Comparison of ENCODE assay signal across 14 cellular contexts in the genomic region with DNA sequence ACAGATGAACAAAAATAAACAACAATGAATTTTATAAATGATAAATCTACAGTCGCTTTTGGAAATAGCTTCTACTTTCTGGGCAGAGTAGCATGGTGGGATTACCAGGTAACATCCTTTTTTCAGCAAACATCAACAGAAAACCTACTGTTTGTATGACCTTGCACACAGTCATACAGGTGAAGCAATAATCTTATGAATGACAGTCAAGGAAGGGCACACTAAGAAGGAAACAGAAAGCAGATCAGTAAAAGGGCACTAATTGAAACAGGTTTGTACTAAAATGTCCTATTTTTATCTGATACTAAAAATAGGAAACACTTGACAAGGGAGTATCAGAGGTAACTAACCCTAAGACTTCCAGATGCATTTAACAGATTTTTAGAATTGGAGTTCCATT.
DNase-seq lines count a peak whose midpoint lies in the region; ATAC-seq, FAIRE-seq and TF ChIP-seq lines count a peak whose summit lies in the region.
"Had no signal": no experiment of that assay in that cellular context is flagged by ENCODE, and none has a peak within 500 bp of the region (broad histone marks: within the 10 kb centered on the region; RNA-seq: fewer than 3 reads in every experiment).

No MANE protein-coding gene starts in this region.

- no peaks in the 10 kb centered on the region for H3K9me3 Mint-ChIP-seq in activated CD8-positive, alpha-beta memory T cell treated with anti-CD3 and anti-CD28 coated beads, Interleukin-2, amount 10 ng/mL, durations not matched to agents 7 days and 5 days (ENCODE audit: low read depth)
- H3K9me3 Mint-ChIP-seq: activated CD4-positive, alpha-beta T cell treated with anti-CD3 and anti-CD28 coated beads, Interleukin-2, amount 10 ng/mL, durations not matched to agents 7 days and 5 days had no signal

- no peak overlapping the region for H3K4me2 ChIP-seq in GM23248 (ENCODE audit: unreplicated experiment)
- peak overlapping the region; percentile 71 for H3K4me2 ChIP-seq in MM.1S (ENCODE audit: low read depth, low read length)

- H3F3A ChIP-seq in GM23248 (ENCODE audit: insufficient read depth) (no peaks in the 10 kb centered on the region), MM.1S (ENCODE audit: insufficient read depth, low read length) (peaks cover 7% of the 10 kb centered on the region)

- H3K27me3 ChIP-seq in GM23248 (replicated peaks; ENCODE audit: insufficient read depth) = no peaks in the 10 kb centered on the region
- no peaks in the 10 kb centered on the region for H3K27me3 ChIP-seq in MM.1S (replicated peaks; ENCODE audit: insufficient read depth, low read length)
- H3K27me3 ChIP-seq in small intestine (ENCODE audit: control insufficient read depth in 2 of 2, insufficient read depth in 2 of 2, low read length in 2 of 2) = no peaks in the 10 kb centered on the region

- FAIRE-seq in small intestine (lab: Jason Lieb, UNC) = no peak
- FAIRE-seq: keratinocyte had no signal

- H2AFZ ChIP-seq in GM23248 (peak overlapping the region; percentile 62), MM.1S (ENCODE audit: low read length) (peak overlapping the region; percentile 22)

- H3K4me1 ChIP-seq in GM23248 (ENCODE audit: insufficient read depth) (peaks cover 9% of the 10 kb centered on the region), MM.1S (ENCODE audit: low read length) (peaks cover 19% of the 10 kb centered on the region), small intestine (ENCODE audit: control insufficient read depth in 2 of 2, insufficient read depth in 1 of 2, low read depth in 1 of 2, low read length in 1 of 2) (no peaks in the 10 kb centered on the region)

- H3K79me2 ChIP-seq in GM23248 (ENCODE audit: insufficient read depth) (no peaks in the 10 kb centered on the region), MM.1S (ENCODE audit: low read length) (no peaks in the 10 kb centered on the region)

- H3K27me3 Mint-ChIP-seq in activated CD8-positive, alpha-beta memory T cell treated with anti-CD3 and anti-CD28 coated beads, Interleukin-2, amount 10 ng/mL, durations not matched to agents 7 days and 5 days = no peaks in the 10 kb centered on the region

- H3K9ac ChIP-seq in GM23248 (no peak overlapping the region), MM.1S (ENCODE audit: low read length) (peak overlapping the region; percentile 29; the same call in 1 of the 2 replicates)

- CTCF ChIA-PET in activated CD8-positive, alpha-beta memory T cell treated with anti-CD3 and anti-CD28 coated beads, Interleukin-2, amount 10 ng/mL, durations not matched to agents 7 days and 5 days (lab: Charles Lee) = interaction anchor here (1.0 to 3.5 kb wide), 6 partner anchors 9 to 120 kb away, joined by 3 to 22 read pairs (median 4); no protein-coding TSS in a partner anchor
- CTCF ChIA-PET in GM10248 (lab: Yijun Ruan, JAX) = no interaction called here

- POLR2A ChIA-PET in GM10248 (lab: Yijun Ruan, JAX) = no interaction called here

- no peaks in the 10 kb centered on the region for H3K9me2 ChIP-seq in GM23248 (ENCODE audit: insufficient read depth)
- no peaks in the 10 kb centered on the region for H3K9me2 ChIP-seq in MM.1S (replicated peaks; ENCODE audit: insufficient read depth, low read length)

- H3K27ac Mint-ChIP-seq in activated CD8-positive, alpha-beta memory T cell treated with anti-CD3 and anti-CD28 coated beads, Interleukin-2, amount 10 ng/mL, durations not matched to agents 7 days and 5 days = peak overlapping the region; percentile 68
- H3K27ac Mint-ChIP-seq: activated CD4-positive, alpha-beta T cell treated with anti-CD3 and anti-CD28 coated beads, Interleukin-2, amount 10 ng/mL, durations not matched to agents 7 days and 5 days; endodermal cell had no signal

- no peak for TF ChIP-seq CTCF in MM.1S (IDR thresholded peaks at IDR 0.05; ENCODE audit: low read length)
- TF ChIP-seq CTCF in GM10248 (IDR thresholded peaks at IDR 0.05; ENCODE audit: control extremely low read depth, extremely low read depth, low read depth, missing control alignments) = no peak

- in situ Hi-C loops in GM23248 (cut with MboI) = no loop called here

- H4K20me1 ChIP-seq in GM23248 (ENCODE audit: insufficient read depth) (no peaks in the 10 kb centered on the region), MM.1S (ENCODE audit: insufficient read depth, low read length) (no peaks in the 10 kb centered on the region)

- H3K27ac ChIP-seq in GM23248 (peak overlapping the region; percentile 15; the same call in 1 of the 2 replicates), MM.1S (ENCODE audit: low read length) (peak overlapping the region; percentile 69), small intestine (ENCODE audit: low read depth in 1 of 2, low read length in 1 of 2) (no peak overlapping the region)

- H3K4me1 Mint-ChIP-seq in activated CD8-positive, alpha-beta memory T cell treated with anti-CD3 and anti-CD28 coated beads, Interleukin-2, amount 10 ng/mL, durations not matched to agents 7 days and 5 days = peaks cover 19% of the 10 kb centered on the region
- H3K4me1 Mint-ChIP-seq: endodermal cell had no signal

- H3K36me3 ChIP-seq in GM23248 (ENCODE audit: low read depth) (no peaks in the 10 kb centered on the region), MM.1S (replicated peaks; ENCODE audit: insufficient read depth, low read length) (no peaks in the 10 kb centered on the region), small intestine (ENCODE audit: control insufficient read depth in 2 of 2, insufficient read depth in 2 of 2, low read length in 2 of 2) (no peaks in the 10 kb centered on the region)

- H3K36me3 Mint-ChIP-seq in activated CD8-positive, alpha-beta memory T cell treated with anti-CD3 and anti-CD28 coated beads, Interleukin-2, amount 10 ng/mL, durations not matched to agents 7 days and 5 days = peaks cover 1% of the 10 kb centered on the region

- DNase-seq in activated CD8-positive, alpha-beta memory T cell treated with anti-CD3 and anti-CD28 coated beads, Interleukin-2, amount 10 ng/mL, durations not matched to agents 7 days and 5 days = no peak
- DNase-seq in activated CD8-positive, alpha-beta memory T cell treated with anti-CD3 and anti-CD28 coated beads, Interleukin-2, amount 50 U/mL, for 4 hours = no peak
- DNase-seq in GM23248 = no peak
- DNase-seq in MM.1S = peak; percentile 44
- peak; percentile 14 for DNase-seq in small intestine
- no peak for DNase-seq in mesenteric fat pad (ENCODE audit: low spot score)
- DNase-seq in GM10248 (ENCODE audit: extremely low spot score) = no peak
- DNase-seq in NCI-H446 (lab: John Stamatoyannopoulos, UW) = no peak
- DNase-seq: activated CD4-positive, alpha-beta T cell treated with anti-CD3 and anti-CD28 coated beads, Interleukin-2, amount 10 ng/mL, durations not matched to agents 7 days and 5 days; activated gamma-delta T cell; endodermal cell; NCI-H1105 treated with DMSO at 0.1 percent for 48 hours; stimulated activated CD4-positive, alpha-beta T cell treated with anti-CD3 and anti-CD28 coated beads, Interleukin-1b, Interleukin-23, amount 100 ng/mL, for 48 hours had no signal

- H3K9me3 ChIP-seq in GM23248 (ENCODE audit: low read depth) (no peaks in the 10 kb centered on the region), MM.1S (replicated peaks; ENCODE audit: insufficient read depth, low read length) (no peaks in the 10 kb centered on the region), small intestine (ENCODE audit: control insufficient read depth, low read depth) (no peaks in the 10 kb centered on the region)

- H3K4me3 Mint-ChIP-seq in activated CD8-positive, alpha-beta memory T cell treated with anti-CD3 and anti-CD28 coated beads, Interleukin-2, amount 10 ng/mL, durations not matched to agents 7 days and 5 days = no peak overlapping the region
- H3K4me3 Mint-ChIP-seq: activated CD4-positive, alpha-beta T cell treated with anti-CD3 and anti-CD28 coated beads, Interleukin-2, amount 10 ng/mL, durations not matched to agents 7 days and 5 days; endodermal cell had no signal

- ATAC-seq in activated CD8-positive, alpha-beta memory T cell treated with anti-CD3 and anti-CD28 coated beads, Interleukin-2, amount 10 ng/mL, durations not matched to agents 7 days and 5 days = peak; percentile 69

- H3K4me3 ChIP-seq in GM23248 (no peak overlapping the region), MM.1S (ENCODE audit: low read length) (0 out of 2 replicates have a peak overlapping the region, but pooled peaks have one; percentile 21), small intestine (ENCODE audit: low read depth in 1 of 2, low read length in 2 of 2) (no peak overlapping the region)

- WGBS in GM23248 (ENCODE audit: low coverage in 1 of 2, low lambda C conversion rate in 2 of 2, missing lambda C conversion rate in 2 of 2), 2 experiments = 79 to 85% methylated on average over 1 of the region's 1 CpG
- 58 to 65% (median 65%) methylated on average over 1 of the region's 1 CpG for WGBS in small intestine, 3 donors

Comparison
In these comparisons a context has a peak if more than half of its experiments do, and no peak if none do; other contexts are left out.
1. DNase-seq: peak in MM.1S (single experiment) and small intestine (single experiment); none in activated CD8-positive, alpha-beta memory T cell treated with anti-CD3 and anti-CD28 coated beads, Interleukin-2, amount 10 ng/mL, durations not matched to agents 7 days and 5 days (single experiment), activated CD8-positive, alpha-beta memory T cell treated with anti-CD3 and anti-CD28 coated beads, Interleukin-2, amount 50 U/mL, for 4 hours (single experiment), GM23248 (single experiment), mesenteric fat pad (single experiment), GM10248 (single experiment) and NCI-H446 (0 of 2).
2. H3K27ac ChIP-seq: peak in GM23248 (single experiment) and MM.1S (single experiment); none in small intestine (0 of 2).